18 cellular contexts compared by ENCODE assay signal in genomic region chr18:36843784-36844183, GRCh38. TPM values are rescaled to one million over a fixed set of nuclear protein-coding genes. Genes with fewer than 3 reads are reported as not detected.
DNase-seq lines count a peak whose midpoint lies in the region; ATAC-seq and TF ChIP-seq lines count a peak whose summit lies in the region.
"Had no signal": no experiment of that assay in that cellular context is flagged by ENCODE, and none has a peak within 500 bp of the region (broad histone marks: within the 10 kb centered on the region; RNA-seq: fewer than 3 reads in every experiment).

No MANE protein-coding gene starts in this region.

- no peaks in the 10 kb centered on the region for H3K27me3 ChIP-seq in MG63
- H3K27me3 ChIP-seq: neutrophil had no signal

- no peaks in the 10 kb centered on the region for H3K9me3 ChIP-seq in MG63
- H3K9me3 ChIP-seq: neutrophil had no signal

- DNase-seq in ACHN (peak; percentile 41), left lobe of liver (ENCODE audit: low spot score) (no peak), NCI-H510A treated with DMSO at 0.1 percent for 48 hours (lab: John Stamatoyannopoulos, UW) (no peak), pons (ENCODE audit: low spot score) (no peak), MG63 (no peak)
- no peak for DNase-seq in stimulated activated CD8-positive, alpha-beta memory T cell treated with anti-CD3 and anti-CD28 coated beads, Interleukin-4, amount 100 ng/mL, for 48 hours
- DNase-seq: activated CD4-positive, alpha-beta T cell treated with anti-CD3 and anti-CD28 coated beads for 36 hours; C1 segment of cervical spinal cord; effector CD4-positive, alpha-beta T cell; HCEC 1CT; NCI-H1436 treated with DMSO at 0.1 percent for 48 hours; NCI-H2171; NCI-H526 had no signal

- H3K36me3 ChIP-seq in MG63, result no peaks in the 10 kb centered on the region
- H3K36me3 ChIP-seq: neutrophil had no signal

- ATAC-seq in GM21390 (IDR thresholded peaks at IDR 0.05; ENCODE audit: unreplicated experiment) (peak; percentile 51), left lobe of liver (peak; percentile 52)
- ATAC-seq: activated CD4-positive, alpha-beta T cell treated with anti-CD3 and anti-CD28 coated beads for 36 hours; activated naive CD4-positive, alpha-beta T cell treated with anti-CD3 and anti-CD28 coated beads, Interleukin-2, amount 50 U/mL, for 72 hours; esophagus mucosa had no signal

- H3K4me3 ChIP-seq in MG63, result no peak overlapping the region

- in situ Hi-C loops in ACHN (cut with HindIII; ENCODE audit: low pct_ligation_motif_present, low pct_unique_long_range_greater_than_20kb, low sequenced_read_pairs), result no loop called here

- no peak; the same call in 1 of the 2 replicates for TF ChIP-seq CTCF in VCaP (conservative IDR thresholded peaks at IDR 0.05)

- H3K27ac ChIP-seq in VCaP, result peak overlapping the region; percentile 32
- H3K27ac ChIP-seq: neutrophil had no signal

RNA-seq across cellular contexts. Expression of gene KIAA1328, which starts 14.9 kb away (rescaled TPM):
- total RNA-seq in left lobe of liver, result 1.9 TPM
- total RNA-seq in MG63 (2014; rRNA removed; shearing (Covaris generic); ENCODE audit: low replicate concordance), result 1.8 and 2.4 TPM in 2 replicates

RNA-seq across cellular contexts. Expression of gene TPGS2, which starts 15.0 kb away (rescaled TPM):
- 15.2 TPM for total RNA-seq in left lobe of liver
- total RNA-seq in MG63 (2014; rRNA removed; shearing (Covaris generic); ENCODE audit: low replicate concordance), result 127 and 137 TPM in 2 replicates
